15 cellular contexts compared by ENCODE assay signal in the genomic region with DNA sequence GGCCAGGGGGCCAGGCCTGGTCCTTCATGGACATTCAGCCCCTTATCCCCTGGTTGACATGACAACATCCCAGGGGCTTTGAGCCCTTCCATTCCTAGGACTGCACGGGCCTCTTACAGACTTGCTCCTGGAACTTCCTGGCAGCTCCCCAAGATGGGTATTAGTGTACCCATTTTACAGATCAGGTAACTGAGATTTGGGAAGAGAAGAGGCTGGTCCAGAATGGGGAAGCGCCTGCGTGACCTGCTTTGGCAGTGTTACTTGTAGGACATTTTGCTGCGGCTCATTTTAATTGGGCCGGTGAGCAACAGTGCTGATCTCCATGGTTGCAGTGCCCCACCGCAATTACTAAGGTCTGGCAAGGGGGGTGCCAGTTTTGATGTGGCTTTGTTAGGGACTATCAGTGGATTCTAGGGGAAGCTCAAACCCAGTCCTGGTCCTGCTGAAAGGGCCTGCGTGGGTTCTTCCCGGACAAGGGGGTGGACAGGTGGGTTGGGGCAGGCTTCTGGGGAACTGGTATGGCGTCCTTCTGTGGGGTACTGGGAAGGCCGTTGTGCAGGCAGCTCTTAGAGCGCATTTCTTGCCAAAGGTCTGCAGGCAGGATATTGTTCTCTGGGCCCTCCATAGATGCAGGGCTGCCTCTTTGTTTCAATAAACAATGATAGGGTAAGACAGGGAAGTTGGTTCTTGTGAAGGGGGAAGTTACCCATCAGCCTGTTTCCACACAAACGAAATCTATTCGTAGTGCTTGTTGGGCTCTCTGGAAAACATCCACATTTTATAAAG.
A peak's percentile ranks its signal among the peaks of the same experiment; 100 is the strongest.
DNase-seq lines count a peak whose midpoint lies in the region; ATAC-seq and TF ChIP-seq lines count a peak whose summit lies in the region.
"Had no signal": no experiment of that assay in that cellular context is flagged by ENCODE, and none has a peak within 500 bp of the region (broad histone marks: within the 10 kb centered on the region; RNA-seq: fewer than 3 reads in every experiment).

No MANE protein-coding gene starts in this region.

- H3K36me3 ChIP-seq in tibial nerve (peaks cover 0 to 2% (median 0%) of the 10 kb centered on the region in 3 donors), SK-N-SH (replicated peaks in 1 of 2; ENCODE audit: control insufficient read depth in 1 of 2, insufficient read depth in 2 of 2, low read length in 1 of 2) (no peaks in the 10 kb centered on the region), Caco-2 (ENCODE audit: control insufficient read depth, insufficient read depth, low read length) (no peaks in the 10 kb centered on the region)

- H3K9me3 Mint-ChIP-seq in dendritic cell treated with granulocyte-macrophage colony-stimulating factor and Interleukin-4, amounts not matched to agents 40 ng/mL and 50 ng/mL, for 4 days: no peaks in the 10 kb centered on the region
- H3K9me3 Mint-ChIP-seq in Caco-2 (ENCODE audit: unreplicated experiment): no peaks in the 10 kb centered on the region
- H3K9me3 Mint-ChIP-seq: activated naive CD4-positive, alpha-beta T cell treated with anti-CD3 and anti-CD28 coated beads, Interleukin-2, amount 50 U/mL, for 72 hours had no signal

- no peaks in the 10 kb centered on the region for H3F3A ChIP-seq in SK-N-SH (replicated peaks; ENCODE audit: insufficient read depth)

- peaks cover 75% of the 10 kb centered on the region for H3K4me1 Mint-ChIP-seq in dendritic cell treated with granulocyte-macrophage colony-stimulating factor and Interleukin-4, amounts not matched to agents 40 ng/mL and 50 ng/mL, for 4 days (ENCODE audit: low read depth)
- peaks cover 8% of the 10 kb centered on the region for H3K4me1 Mint-ChIP-seq in Caco-2 (ENCODE audit: low read depth, unreplicated experiment)

- H3K4me3 ChIP-seq in tibial nerve: no peak overlapping the region
- H3K4me3 ChIP-seq in SK-N-SH (ENCODE audit: low read depth in 2 of 2, low read length in 1 of 2): no peak overlapping the region
- H3K4me3 ChIP-seq in Caco-2 (ENCODE audit: low read depth, low read length): no peak overlapping the region

- WGBS in tibial nerve, 2 donors: 67 to 79% methylated on average over 13 of the region's 13 CpGs
- WGBS in SK-N-SH (ENCODE audit: low lambda C conversion rate): 87% methylated on average over 8 of the region's 13 CpGs

- no peak for TF ChIP-seq CTCF in tibial nerve (IDR thresholded peaks at IDR 0.05)
- TF ChIP-seq CTCF in SK-N-SH (IDR thresholded peaks at IDR 0.05): no peak
- TF ChIP-seq CTCF in Caco-2 (IDR thresholded peaks at IDR 0.05; ENCODE audit: insufficient read depth in 1 of 2, low read depth in 1 of 2, low read length in 1 of 2, severe bottlenecking in 1 of 2, unreplicated experiment in 1 of 2): no peak

- intact Hi-C loops in dendritic cell treated with granulocyte-macrophage colony-stimulating factor and Interleukin-4, amounts not matched to agents 40 ng/mL and 50 ng/mL, for 4 days (cut with micrococcal nuclease): loop anchor here (5.0 kb wide), 1 partner anchor 33 kb away; no protein-coding TSS in a partner anchor
- intact Hi-C loops in Caco-2 (cut with micrococcal nuclease; ENCODE audit: unreplicated experiment): no loop called here

- ATAC-seq in GM19351 (IDR thresholded peaks at IDR 0.05; ENCODE audit: unreplicated experiment): no peak
- ATAC-seq: activated naive CD4-positive, alpha-beta T cell treated with anti-CD3 and anti-CD28 coated beads, Interleukin-2, amount 50 U/mL, for 72 hours; esophagus mucosa; HCT116 had no signal

- CTCF ChIA-PET in SK-N-SH (lab: Yijun Ruan, JAX): interaction anchor here (1.0 to 1.9 kb wide), 3 partner anchors 195 to 206 kb away, joined by 3 to 5 read pairs (median 3); no protein-coding TSS in a partner anchor
- CTCF ChIA-PET in Caco-2 (lab: Charles Lee): no interaction called here

- TF ChIP-seq POLR2A in tibial nerve (IDR thresholded peaks at IDR 0.05): no peak

- TF ChIP-seq RAD21 in SK-N-SH (IDR thresholded peaks at IDR 0.05; ENCODE audit: low read length): no peak

- TF ChIP-seq EP300 in tibial nerve (IDR thresholded peaks at IDR 0.05) (no peak), SK-N-SH (IDR thresholded peaks at IDR 0.05; ENCODE audit: borderline replicate concordance in 1 of 2, low read depth in 1 of 2, low read length in 1 of 2) (no peak)

- peaks cover 0 to 54% (median 0%) of the 10 kb centered on the region in 4 donors for H3K4me1 ChIP-seq in tibial nerve
- peaks cover 8 to 17% of the 10 kb centered on the region in 2 experiments; a peak in 2 of 4 replicates for H3K4me1 ChIP-seq in SK-N-SH (ENCODE audit: control insufficient read depth in 1 of 2, insufficient read depth in 2 of 2, low read depth in 1 of 2, low read length in 1 of 2)
- H3K4me1 ChIP-seq in Caco-2: no peaks in the 10 kb centered on the region

- POLR2A ChIA-PET in SK-N-SH (lab: Yijun Ruan, JAX) (no interaction called here), Caco-2 (lab: Charles Lee) (no interaction called here)

- no TSS peak for BruUV-seq in Caco-2 (replicated peaks; lab: Mats Ljungman, UMichigan)

- H2AFZ ChIP-seq in SK-N-SH (ENCODE audit: low read depth): no peak overlapping the region

- H3K27ac Mint-ChIP-seq in dendritic cell treated with granulocyte-macrophage colony-stimulating factor and Interleukin-4, amounts not matched to agents 40 ng/mL and 50 ng/mL, for 4 days: peak overlapping the region; percentile 85
- H3K27ac Mint-ChIP-seq in Caco-2 (ENCODE audit: unreplicated experiment): no peak overlapping the region

- H4K20me1 ChIP-seq in SK-N-SH (ENCODE audit: insufficient read depth): no peaks in the 10 kb centered on the region

- peak; percentile 73 for DNase-seq in MV-4-11 (lab: John Stamatoyannopoulos, UW)
- DNase-seq in medulla oblongata (ENCODE audit: extremely low spot score): peak; percentile 55
- DNase-seq in tibial nerve (ENCODE audit: low spot score in 2 of 2): no peak
- no peak for DNase-seq in SK-N-SH
- no peak for DNase-seq in Caco-2
- DNase-seq: central memory CD4-positive, alpha-beta T cell; COR-L47; NCI-H1092 treated with DMSO at 0.1 percent for 48 hours; NCI-H510A; SHP77 had no signal

- no peaks in the 10 kb centered on the region for H3K27me3 Mint-ChIP-seq in dendritic cell treated with granulocyte-macrophage colony-stimulating factor and Interleukin-4, amounts not matched to agents 40 ng/mL and 50 ng/mL, for 4 days
- H3K27me3 Mint-ChIP-seq in Caco-2 (ENCODE audit: insufficient read depth, unreplicated experiment): no peaks in the 10 kb centered on the region

- no peaks in the 10 kb centered on the region for H3K9me3 ChIP-seq in tibial nerve
- H3K9me3 ChIP-seq in SK-N-SH: no peaks in the 10 kb centered on the region
- no peaks in the 10 kb centered on the region for H3K9me3 ChIP-seq in Caco-2

- H3K36me3 Mint-ChIP-seq in dendritic cell treated with granulocyte-macrophage colony-stimulating factor and Interleukin-4, amounts not matched to agents 40 ng/mL and 50 ng/mL, for 4 days (ENCODE audit: low read depth): no peaks in the 10 kb centered on the region
- no peaks in the 10 kb centered on the region for H3K36me3 Mint-ChIP-seq in Caco-2 (ENCODE audit: insufficient read depth, unreplicated experiment)
- H3K36me3 Mint-ChIP-seq: activated naive CD4-positive, alpha-beta T cell treated with anti-CD3 and anti-CD28 coated beads, Interleukin-2, amount 50 U/mL, for 72 hours had no signal

- H3K4me3 Mint-ChIP-seq in dendritic cell treated with granulocyte-macrophage colony-stimulating factor and Interleukin-4, amounts not matched to agents 40 ng/mL and 50 ng/mL, for 4 days: no peak overlapping the region
- no peak overlapping the region for H3K4me3 Mint-ChIP-seq in Caco-2 (ENCODE audit: unreplicated experiment)

- no peaks in the 10 kb centered on the region for H3K79me2 ChIP-seq in SK-N-SH (ENCODE audit: insufficient read depth)

- no peaks in the 10 kb centered on the region for H3K9me2 ChIP-seq in SK-N-SH

- H3K27me3 ChIP-seq in tibial nerve: no peaks in the 10 kb centered on the region
- no peaks in the 10 kb centered on the region for H3K27me3 ChIP-seq in SK-N-SH (ENCODE audit: insufficient read depth)
- H3K27me3 ChIP-seq in Caco-2 (replicated peaks; ENCODE audit: control insufficient read depth, insufficient read depth, low read length): no peaks in the 10 kb centered on the region

- no peak overlapping the region for H3K4me2 ChIP-seq in SK-N-SH

- H3K9ac ChIP-seq in SK-N-SH: no peak overlapping the region

- H3K27ac ChIP-seq in tibial nerve: peak overlapping the region in 3 of 4 donors; percentile 10 to 53 (median 41)
- no peak overlapping the region for H3K27ac ChIP-seq in SK-N-SH (ENCODE audit: low read depth in 2 of 2, low read length in 1 of 2)

TF ChIP-seq in SK-N-SH, 30 proteins besides CTCF, POLR2A, EP300 and RAD21:
- no peak for TF ChIP-seq IRF3 (IDR thresholded peaks at IDR 0.05; ENCODE audit: low read depth, low read length)

Comparison
In these comparisons a context has a peak if more than half of its experiments do, and no peak if none do; other contexts are left out.
1. DNase-seq: peak in MV-4-11 (single experiment) and medulla oblongata (single experiment); none in tibial nerve (0 of 2), SK-N-SH (single experiment) and Caco-2 (0 of 2).
2. H3K27ac ChIP-seq: peak in tibial nerve (3 of 4); none in SK-N-SH (0 of 2).